Comparison of ENCODE assay signal across 22 cellular contexts in the genomic region with DNA sequence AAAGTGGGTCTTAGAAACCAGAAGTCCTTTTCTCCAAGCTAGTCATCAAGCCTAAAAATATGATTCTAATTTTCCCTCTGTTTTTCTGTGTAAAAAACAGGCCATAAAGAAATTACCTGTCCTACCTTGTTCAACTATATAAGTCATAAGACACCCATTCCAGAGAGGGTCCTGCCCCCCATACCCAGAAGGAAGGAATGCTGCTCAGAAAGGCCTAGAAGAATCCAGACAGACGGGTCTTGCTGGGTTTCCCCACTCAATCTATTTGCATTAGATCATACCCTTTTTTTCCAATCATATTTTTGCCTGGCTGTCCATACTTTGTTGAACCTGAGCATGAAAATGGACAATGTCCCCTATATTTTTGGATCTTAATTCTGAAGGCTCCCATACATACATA. TPM values are rescaled to one million over a fixed set of nuclear protein-coding genes. Genes with fewer than 3 reads are reported as not detected.
"Had no signal": no experiment of that assay in that cellular context is flagged by ENCODE, and none has a peak within 500 bp of the region (broad histone marks: within the 10 kb centered on the region; RNA-seq: fewer than 3 reads in every experiment).

No MANE protein-coding gene starts in this region.

- FAIRE-seq: HepG2 had no signal

- H3K27ac ChIP-seq: KMS-11, RWPE1, SJCRH30 had no signal

- H3K9ac ChIP-seq: KMS-11 had no signal

- H3K4me1 ChIP-seq: SJCRH30 had no signal

- H3K4me3 ChIP-seq: SJCRH30 had no signal

- ATAC-seq: HepG2, Panc1, SK-N-SH treated with all-trans-retinoic acid at 6 μM for 48 hours had no signal

- H3K36me3 ChIP-seq: SJCRH30 had no signal

- H3K9me3 ChIP-seq: SJCRH30 had no signal

- H3K27me3 ChIP-seq: SJCRH30 had no signal

- DNase-seq: IMR-90, Kasumi-1, MM.1S, NCI-H1092 treated with DMSO at 0.1 percent for 48 hours, NCI-H1436, NCI-H187, NCI-H2029, NCI-H2081 treated with DMSO at 0.1 percent for 48 hours, NCI-H2171, NCI-H226, NCI-H446, NCI-H510A, NCI-H524 treated with DMSO at 0.1 percent for 48 hours, NCI-H69, NCI-H774, SHP77 treated with DMSO at 0.1 percent for 48 hours, SJCRH30 had no signal

- H3K4me2 ChIP-seq: KMS-11 had no signal

RNA-seq across cellular contexts. Expression of a gene that starts 16.3 kb away (rescaled TPM):
- total RNA-seq: HepG2, IMR-90, SJCRH30 had no signal
- polyA plus RNA-seq: HepG2, IMR-90 had no signal
